In the genomic region with DNA sequence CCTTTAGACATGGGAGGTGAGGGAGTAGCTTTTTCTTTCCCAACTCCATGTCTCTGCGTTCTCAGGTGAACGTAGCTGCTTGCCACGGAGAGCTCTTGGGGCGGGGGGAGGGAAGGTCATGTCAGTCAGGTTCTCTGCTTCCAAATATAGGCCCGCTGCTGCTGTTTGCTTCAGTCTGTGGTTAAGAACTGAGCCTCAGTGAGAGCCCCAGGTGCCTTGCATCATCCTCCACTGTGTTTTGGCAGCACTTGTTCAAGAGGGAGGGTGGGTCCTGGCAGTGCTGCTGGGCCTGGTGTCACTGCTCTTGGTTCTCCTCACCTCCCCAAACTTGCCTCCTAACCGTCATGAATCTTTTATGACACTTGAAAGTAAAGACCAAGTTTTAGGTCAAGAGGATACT, we compare ENCODE assay signal across 8 cellular contexts. TPM values are rescaled to one million over a fixed set of nuclear protein-coding genes. Genes with fewer than 3 reads are reported as not detected.
DNase-seq lines count a peak whose midpoint lies in the region; ATAC-seq, FAIRE-seq and TF ChIP-seq lines count a peak whose summit lies in the region.

No MANE protein-coding gene starts in this region.

- H4K8ac ChIP-seq in trophoblast cell (ENCODE audit: low read depth, low read length), result no peak overlapping the region

- no peaks in the 10 kb centered on the region for H3K79me1 ChIP-seq in trophoblast cell (ENCODE audit: low read length)

- H2AK5ac ChIP-seq in trophoblast cell (ENCODE audit: low read length), result no peak overlapping the region

- TF ChIP-seq EP300 in HepG2 (IDR thresholded peaks at IDR 0.05; ENCODE audit: low read depth in 2 of 2, low read length in 2 of 2), result no peak
- no peak for TF ChIP-seq EP300 in HepG2 (CRISPR knock-in tag; IDR thresholded peaks at IDR 0.05; ENCODE audit: borderline replicate concordance)

- H3K18ac ChIP-seq in trophoblast cell (ENCODE audit: low read length), result no peak overlapping the region

- no peaks in the 10 kb centered on the region for H3K27me3 ChIP-seq in trophoblast cell (ENCODE audit: insufficient read depth, low read length)
- H3K27me3 ChIP-seq in HepG2 (ENCODE audit: control insufficient read depth in 1 of 2, insufficient read depth in 2 of 2, low read length in 2 of 2), result no peaks in the 10 kb centered on the region

- H2AFZ ChIP-seq in trophoblast cell (ENCODE audit: insufficient read depth, low read length, poor library complexity), result no peak overlapping the region
- H2AFZ ChIP-seq in HepG2 (ENCODE audit: low read length), result no peak overlapping the region

- intact Hi-C loops in HepG2 (cut with micrococcal nuclease; ENCODE audit: unreplicated experiment), result no loop called here

- no peak overlapping the region for H3K4me2 ChIP-seq in trophoblast cell (ENCODE audit: low read length)
- no peak overlapping the region for H3K4me2 ChIP-seq in HepG2 (ENCODE audit: low read depth, low read length)

- POLR2A ChIA-PET in HepG2 (lab: Yijun Ruan, JAX), result no interaction called here

- no TSS peak for BruUV-seq in HepG2 (replicated peaks; lab: Mats Ljungman, UMichigan)

- H2BK120ac ChIP-seq in trophoblast cell (ENCODE audit: insufficient read depth, low read length, poor library complexity), result no peak overlapping the region

- H3K9ac ChIP-seq in trophoblast cell (ENCODE audit: low read length), result no peak overlapping the region
- H3K9ac ChIP-seq in HepG2 (ENCODE audit: insufficient read depth, low read depth, low read length), result no peak overlapping the region

- no peak overlapping the region for H3K4ac ChIP-seq in trophoblast cell (ENCODE audit: low read depth, low read length)

- H2BK5ac ChIP-seq in trophoblast cell (ENCODE audit: low read depth, low read length, poor library complexity), result no peak overlapping the region

- TF ChIP-seq CTCF in HepG2 (CRISPR knock-in tag; IDR thresholded peaks at IDR 0.05), result no peak

- in situ Hi-C loops in HepG2 (cut with HindIII; ENCODE audit: extremely low pct_ligation_motif_present, low pct_unique_long_range_greater_than_20kb), result loop anchor here (25.0 kb wide), 1 partner anchor 451 kb away; no protein-coding TSS in a partner anchor

- no peaks in the 10 kb centered on the region for H4K20me1 ChIP-seq in HepG2 (ENCODE audit: insufficient read depth, low read length)

- TF ChIP-seq POLR2A in HepG2 (IDR thresholded peaks at IDR 0.05; ENCODE audit: insufficient read depth in 1 of 2, low read depth in 2 of 2, low read length in 2 of 2), result no peak

- H4K91ac ChIP-seq in trophoblast cell (ENCODE audit: low read depth, low read length), result no peak overlapping the region

- H3K4me1 ChIP-seq in trophoblast cell (ENCODE audit: control insufficient read depth in 1 of 2, insufficient read depth in 2 of 2, low read length in 2 of 2) (no peaks in the 10 kb centered on the region), HepG2 (ENCODE audit: insufficient read depth, low read length) (no peaks in the 10 kb centered on the region)

- H3K14ac ChIP-seq in trophoblast cell (ENCODE audit: low read length), result no peak overlapping the region

- CTCF ChIA-PET in HepG2 (lab: Yijun Ruan, JAX; ENCODE audit: low intra/inter-chr PET ratio, low total read pairs), result no interaction called here

- H3K9me3 ChIP-seq in trophoblast cell (ENCODE audit: insufficient read depth, low read depth, low read length), result no peaks in the 10 kb centered on the region
- H3K9me3 ChIP-seq in HepG2 (ENCODE audit: low read length), result no peaks in the 10 kb centered on the region

- H3K79me2 ChIP-seq in trophoblast cell (ENCODE audit: control insufficient read depth, insufficient read depth, low read length, poor library complexity), result no peaks in the 10 kb centered on the region
- H3K79me2 ChIP-seq in HepG2 (ENCODE audit: insufficient read depth, low read length), result no peaks in the 10 kb centered on the region

- no peak for TF ChIP-seq RAD21 in HepG2 (CRISPR knock-in tag; IDR thresholded peaks at IDR 0.05)

- WGBS in trophoblast cell (ENCODE audit: extremely low coverage, insufficient coverage, insufficient read length), result no CpG with 5 or more reads among the region's 6 CpGs
- 90% methylated on average over 6 of the region's 6 CpGs for WGBS in HepG2 (ENCODE audit: low lambda C conversion rate)

- DNase-seq in activated CD8-positive, alpha-beta memory T cell treated with anti-CD3 and anti-CD28 coated beads, Interleukin-2, amount 50 U/mL, for 1 hour (ENCODE audit: extremely low read depth), result peak; percentile 65
- DNase-seq in stimulated activated CD4-positive, alpha-beta T cell treated with anti-CD3 and anti-CD28 coated beads, TNF-alpha, amount 100 ng/mL, for 24 hours (ENCODE audit: low read depth in 3 of 3), result peak; percentile 40 to 60 (median 43)
- DNase-seq in middle frontal gyrus (ENCODE audit: extremely low spot score, low spot score) (no peak), HUDEP-2 (lab: John Stamatoyannopoulos, UW; ENCODE audit: unreplicated experiment in 76 of 76) (no peak), trophoblast cell (no peak), HepG2 (ENCODE audit: low spot score) (no peak)

- no peak overlapping the region for H3K4me3 ChIP-seq in trophoblast cell (ENCODE audit: low read depth, low read length)
- no peak overlapping the region for H3K4me3 ChIP-seq in HepG2 (replicated peaks in 1 of 3; ENCODE audit: insufficient read depth in 1 of 3, low read depth in 2 of 3, low read length in 3 of 3)

- H3K36me3 ChIP-seq in trophoblast cell (ENCODE audit: control insufficient read depth in 1 of 2, insufficient read depth in 2 of 2, low read length in 2 of 2) (peaks cover 0 to 6% of the 10 kb centered on the region in 2 experiments), HepG2 (replicated peaks in 1 of 2; ENCODE audit: control insufficient read depth in 1 of 2, insufficient read depth in 2 of 2, low read length in 2 of 2) (0 out of 5 replicates have a peak, but pooled peaks cover 2 to 7% of the 10 kb centered on the region in 2 experiments)

- peak; percentile 79 for ATAC-seq in GM19452 (IDR thresholded peaks at IDR 0.05; ENCODE audit: unreplicated experiment)
- ATAC-seq in HG03354 (IDR thresholded peaks at IDR 0.05; ENCODE audit: poor library complexity, severe bottlenecking, unreplicated experiment), result peak; percentile 96
- ATAC-seq in HepG2, result no peak

- H3K23ac ChIP-seq in trophoblast cell (ENCODE audit: low read length), result no peak overlapping the region

- no peak overlapping the region for H3K27ac ChIP-seq in trophoblast cell (ENCODE audit: low read depth, low read length)
- no peak overlapping the region for H3K27ac ChIP-seq in HepG2 (ENCODE audit: extremely low read length, insufficient read depth, low read length)

- no peak overlapping the region for H2BK12ac ChIP-seq in trophoblast cell (ENCODE audit: low read length)

- H4K12ac ChIP-seq in trophoblast cell (ENCODE audit: low read depth, low read length), result no peak overlapping the region

- no peak for FAIRE-seq in HepG2 (lab: Jason Lieb, UNC)

TF ChIP-seq in HepG2, 621 proteins besides CTCF, POLR2A, EP300 and RAD21 (continues in another document):
- TF ChIP-seq NCOA1 (CRISPR knock-in tag; IDR thresholded peaks at IDR 0.05), result no peak

RNA-seq across cellular contexts. Expression of gene HADH, which starts 46.6 kb away (rescaled TPM):
- polyA plus RNA-seq in trophoblast cell (2013), result 22.8 and 23.7 TPM in 2 replicates
- total RNA-seq in HepG2 (2016; rRNA removed; fragmentation: Illumina TruSeq; extraction: Trizol), result 33.9 and 60.6 TPM in 2 replicates
- total RNA-seq in HepG2 (2016; cell fraction: cytosol; rRNA removed; fragmentation: Illumina TruSeq; extraction: Trizol; ENCODE audit: low read depth), result 13.5 and 15.3 TPM in 2 replicates
- 33.1 and 59.0 TPM in 2 replicates for total RNA-seq in HepG2 (2016; cell fraction: insoluble cytoplasmic fraction; rRNA removed; fragmentation: Illumina TruSeq; extraction: Trizol)
- total RNA-seq in HepG2 (2016; cell fraction: membrane; rRNA removed; fragmentation: Illumina TruSeq; extraction: Trizol), result 28.0 and 31.0 TPM in 2 replicates
- total RNA-seq in HepG2 (2016; cell fraction: nucleus; rRNA removed; fragmentation: Illumina TruSeq; extraction: Trizol), result 34.3 and 39.3 TPM in 2 replicates
- 22.8 and 29.6 TPM in 2 replicates for polyA plus RNA-seq in HepG2 (2011; rRNA removed)
- 26.0 and 26.1 TPM in 2 replicates for polyA plus RNA-seq in HepG2 (2011; cell fraction: cytosol; rRNA removed)
- polyA plus RNA-seq in HepG2 (2011; cell fraction: nucleus; rRNA removed), result 19.1 and 19.8 TPM in 2 replicates
- polyA plus RNA-seq in HepG2 (2012), result 25.8 and 41.0 TPM in 2 replicates
- 27.4 and 28.1 TPM in 2 replicates for polyA plus RNA-seq in HepG2 (2016; cell fraction: cytosol; fragmentation: Illumina TruSeq; extraction: Trizol; ENCODE audit: low read depth)
- 117 and 118 TPM in 2 replicates for polyA plus RNA-seq in HepG2 (2016; cell fraction: insoluble cytoplasmic fraction; fragmentation: Illumina TruSeq; extraction: Trizol; ENCODE audit: low read depth)
- polyA plus RNA-seq in HepG2 (2016; cell fraction: membrane; fragmentation: Illumina TruSeq; extraction: Trizol; ENCODE audit: low read depth), result 41.4 and 43.3 TPM in 2 replicates
- 77.4 and 77.9 TPM in 2 replicates for polyA plus RNA-seq in HepG2 (2016; cell fraction: nucleus; fragmentation: Illumina TruSeq; extraction: Trizol; ENCODE audit: insufficient read depth, low read depth)
- polyA minus RNA-seq in HepG2 (2011; rRNA and poly(A)+ RNA removed; ENCODE audit: low replicate concordance), result 28.2 and 43.6 TPM in 2 replicates
- 21.1 and 29.5 TPM in 2 replicates for polyA minus RNA-seq in HepG2 (2011; cell fraction: cytosol; rRNA and poly(A)+ RNA removed)
- 17.5 and 18.6 TPM in 2 replicates for polyA minus RNA-seq in HepG2 (2011; cell fraction: nucleus; rRNA and poly(A)+ RNA removed)

Comparison
In these comparisons a context has a peak if more than half of its experiments do, and no peak if none do; other contexts are left out.
1. DNase-seq: peak in activated CD8-positive, alpha-beta memory T cell treated with anti-CD3 and anti-CD28 coated beads, Interleukin-2, amount 50 U/mL, for 1 hour (single experiment) and stimulated activated CD4-positive, alpha-beta T cell treated with anti-CD3 and anti-CD28 coated beads, TNF-alpha, amount 100 ng/mL, for 24 hours (3 of 3); none in middle frontal gyrus (single experiment), HUDEP-2 (0 of 76), trophoblast cell (0 of 2) and HepG2 (single experiment).